In the genomic region with DNA sequence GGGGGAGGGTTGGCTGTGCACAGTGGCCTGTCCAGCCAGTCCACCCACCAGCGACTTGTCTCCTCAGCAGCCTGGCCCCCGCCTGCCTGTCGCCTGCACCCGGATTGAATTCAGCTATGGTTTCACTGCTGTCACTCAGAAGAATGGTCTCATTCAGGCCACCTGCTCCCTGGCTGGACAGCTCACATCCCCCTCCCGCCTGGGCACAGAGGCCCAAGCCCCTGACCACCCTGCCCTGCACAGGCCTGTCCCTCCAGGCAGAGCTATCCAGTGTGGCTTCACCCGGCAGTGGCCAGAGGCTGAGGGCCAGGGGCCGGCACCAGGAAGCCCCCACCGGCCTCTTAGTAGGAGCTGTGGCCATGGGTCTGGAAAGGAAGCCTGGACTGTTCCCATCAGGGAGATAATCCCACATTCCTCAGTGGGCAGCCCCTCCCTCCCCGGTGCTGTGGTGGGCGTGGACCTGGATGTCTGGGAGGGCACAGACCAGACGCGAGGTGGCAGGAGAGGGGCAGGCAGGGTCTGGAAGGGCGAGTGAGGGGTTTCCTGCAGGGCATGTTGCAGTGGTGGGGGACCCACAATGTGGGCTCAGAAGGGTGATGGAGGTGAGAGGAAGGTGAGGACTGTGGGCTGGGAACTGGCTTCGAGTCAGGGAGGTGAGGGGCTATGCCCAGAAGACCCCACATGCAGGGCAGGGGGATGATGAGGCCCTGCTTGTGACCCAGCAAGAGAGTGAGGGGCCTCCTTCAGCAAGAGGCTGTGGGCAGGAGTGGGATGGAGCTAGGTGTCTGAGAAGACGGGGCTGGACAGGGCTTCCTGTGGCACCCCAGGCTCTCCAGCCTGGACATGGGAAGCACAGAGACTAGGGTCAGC, we compare ENCODE assay signal across 1 cellular context.
TF ChIP-seq lines count a peak whose summit lies in the region.

No MANE protein-coding gene starts in this region.

TF ChIP-seq in SK-N-SH treated with all-trans-retinoic acid at 6 μM for 48 hours, 23 proteins besides CTCF, POLR2A, EP300 and RAD21 (continued from another document):
- TF ChIP-seq, protein P1, sequence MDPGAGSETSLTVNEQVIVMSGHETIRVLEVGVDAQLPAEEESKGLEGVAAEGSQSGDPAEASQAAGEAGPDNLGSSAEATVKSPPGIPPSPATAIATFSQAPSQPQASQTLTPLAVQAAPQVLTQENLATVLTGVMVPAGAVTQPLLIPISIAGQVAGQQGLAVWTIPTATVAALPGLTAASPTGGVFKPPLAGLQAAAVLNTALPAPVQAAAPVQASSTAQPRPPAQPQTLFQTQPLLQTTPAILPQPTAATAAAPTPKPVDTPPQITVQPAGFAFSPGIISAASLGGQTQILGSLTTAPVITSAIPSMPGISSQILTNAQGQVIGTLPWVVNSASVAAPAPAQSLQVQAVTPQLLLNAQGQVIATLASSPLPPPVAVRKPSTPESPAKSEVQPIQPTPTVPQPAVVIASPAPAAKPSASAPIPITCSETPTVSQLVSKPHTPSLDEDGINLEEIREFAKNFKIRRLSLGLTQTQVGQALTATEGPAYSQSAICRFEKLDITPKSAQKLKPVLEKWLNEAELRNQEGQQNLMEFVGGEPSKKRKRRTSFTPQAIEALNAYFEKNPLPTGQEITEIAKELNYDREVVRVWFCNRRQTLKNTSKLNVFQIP (CRISPR knock-in tag; IDR thresholded peaks at IDR 0.05; ENCODE audit: borderline replicate concordance, low read depth): no peak
- no peak for TF ChIP-seq ZC3H10 (CRISPR knock-in tag; IDR thresholded peaks at IDR 0.05)
- no peak for TF ChIP-seq OSR1 (CRISPR knock-in tag; IDR thresholded peaks at IDR 0.05)
- TF ChIP-seq, protein P2, sequence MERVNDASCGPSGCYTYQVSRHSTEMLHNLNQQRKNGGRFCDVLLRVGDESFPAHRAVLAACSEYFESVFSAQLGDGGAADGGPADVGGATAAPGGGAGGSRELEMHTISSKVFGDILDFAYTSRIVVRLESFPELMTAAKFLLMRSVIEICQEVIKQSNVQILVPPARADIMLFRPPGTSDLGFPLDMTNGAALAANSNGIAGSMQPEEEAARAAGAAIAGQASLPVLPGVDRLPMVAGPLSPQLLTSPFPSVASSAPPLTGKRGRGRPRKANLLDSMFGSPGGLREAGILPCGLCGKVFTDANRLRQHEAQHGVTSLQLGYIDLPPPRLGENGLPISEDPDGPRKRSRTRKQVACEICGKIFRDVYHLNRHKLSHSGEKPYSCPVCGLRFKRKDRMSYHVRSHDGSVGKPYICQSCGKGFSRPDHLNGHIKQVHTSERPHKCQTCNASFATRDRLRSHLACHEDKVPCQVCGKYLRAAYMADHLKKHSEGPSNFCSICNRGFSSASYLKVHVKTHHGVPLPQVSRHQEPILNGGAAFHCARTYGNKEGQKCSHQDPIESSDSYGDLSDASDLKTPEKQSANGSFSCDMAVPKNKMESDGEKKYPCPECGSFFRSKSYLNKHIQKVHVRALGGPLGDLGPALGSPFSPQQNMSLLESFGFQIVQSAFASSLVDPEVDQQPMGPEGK (CRISPR knock-in tag; IDR thresholded peaks at IDR 0.05; ENCODE audit: borderline replicate concordance): no peak
- TF ChIP-seq PPARA (CRISPR knock-in tag; IDR thresholded peaks at IDR 0.05; ENCODE audit: borderline replicate concordance): no peak
- no peak for TF ChIP-seq TCF4 (CRISPR knock-in tag; IDR thresholded peaks at IDR 0.05; ENCODE audit: borderline replicate concordance)
- no peak for TF ChIP-seq ZNF70 (CRISPR knock-in tag; IDR thresholded peaks at IDR 0.05)
- TF ChIP-seq, protein P3, sequence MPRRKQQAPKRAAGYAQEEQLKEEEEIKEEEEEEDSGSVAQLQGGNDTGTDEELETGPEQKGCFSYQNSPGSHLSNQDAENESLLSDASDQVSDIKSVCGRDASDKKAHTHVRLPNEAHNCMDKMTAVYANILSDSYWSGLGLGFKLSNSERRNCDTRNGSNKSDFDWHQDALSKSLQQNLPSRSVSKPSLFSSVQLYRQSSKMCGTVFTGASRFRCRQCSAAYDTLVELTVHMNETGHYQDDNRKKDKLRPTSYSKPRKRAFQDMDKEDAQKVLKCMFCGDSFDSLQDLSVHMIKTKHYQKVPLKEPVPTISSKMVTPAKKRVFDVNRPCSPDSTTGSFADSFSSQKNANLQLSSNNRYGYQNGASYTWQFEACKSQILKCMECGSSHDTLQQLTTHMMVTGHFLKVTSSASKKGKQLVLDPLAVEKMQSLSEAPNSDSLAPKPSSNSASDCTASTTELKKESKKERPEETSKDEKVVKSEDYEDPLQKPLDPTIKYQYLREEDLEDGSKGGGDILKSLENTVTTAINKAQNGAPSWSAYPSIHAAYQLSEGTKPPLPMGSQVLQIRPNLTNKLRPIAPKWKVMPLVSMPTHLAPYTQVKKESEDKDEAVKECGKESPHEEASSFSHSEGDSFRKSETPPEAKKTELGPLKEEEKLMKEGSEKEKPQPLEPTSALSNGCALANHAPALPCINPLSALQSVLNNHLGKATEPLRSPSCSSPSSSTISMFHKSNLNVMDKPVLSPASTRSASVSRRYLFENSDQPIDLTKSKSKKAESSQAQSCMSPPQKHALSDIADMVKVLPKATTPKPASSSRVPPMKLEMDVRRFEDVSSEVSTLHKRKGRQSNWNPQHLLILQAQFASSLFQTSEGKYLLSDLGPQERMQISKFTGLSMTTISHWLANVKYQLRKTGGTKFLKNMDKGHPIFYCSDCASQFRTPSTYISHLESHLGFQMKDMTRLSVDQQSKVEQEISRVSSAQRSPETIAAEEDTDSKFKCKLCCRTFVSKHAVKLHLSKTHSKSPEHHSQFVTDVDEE (CRISPR knock-in tag; IDR thresholded peaks at IDR 0.05): no peak
TF ChIP-seq in SK-N-SH treated with all-trans-retinoic acid at 6 μM for 48 hours: peak in this region for 0.
